Comparison of ENCODE assay signal across 11 cellular contexts in the genomic region with DNA sequence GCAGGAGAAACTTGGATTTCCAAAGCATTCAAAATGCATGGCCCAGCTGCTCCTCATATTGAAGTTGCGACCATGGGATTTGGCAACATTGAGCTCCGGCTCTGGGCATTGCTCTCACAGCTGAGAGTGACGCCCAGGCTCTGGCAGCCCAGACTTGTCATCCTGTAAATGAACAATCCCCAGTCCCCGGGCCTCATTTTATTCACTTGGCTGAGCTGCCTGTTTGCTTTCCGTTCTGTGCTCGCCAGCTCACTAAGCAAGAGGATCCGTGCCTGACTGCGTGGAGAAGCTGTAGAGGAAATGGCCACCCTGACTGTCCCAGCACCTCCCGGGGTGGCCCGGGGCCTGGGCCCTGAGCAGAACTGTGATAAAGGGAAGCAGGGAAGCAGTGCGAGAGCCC.
A peak's percentile ranks its signal among the peaks of the same experiment; 100 is the strongest.
DNase-seq lines count a peak whose midpoint lies in the region; ATAC-seq lines count a peak whose summit lies in the region.
"Had no signal": no experiment of that assay in that cellular context is flagged by ENCODE, and none has a peak within 500 bp of the region (broad histone marks: within the 10 kb centered on the region; RNA-seq: fewer than 3 reads in every experiment).

No MANE protein-coding gene starts in this region.

- no peak overlapping the region for H3K4me2 ChIP-seq in Karpas-422 (ENCODE audit: low read depth, low read length, poor library complexity, severe bottlenecking)

- no peak overlapping the region for H3K4me3 Mint-ChIP-seq in activated CD4-positive, alpha-beta T cell treated with anti-CD3 and anti-CD28 coated beads for 36 hours
- H3K4me3 Mint-ChIP-seq: activated naive CD8-positive, alpha-beta T cell treated with anti-CD3 and anti-CD28 coated beads, Interleukin-2, amount 50 U/mL, for 24 hours had no signal

- H3K9me2 ChIP-seq in Karpas-422 (replicated peaks; ENCODE audit: insufficient read depth, low read length), result no peaks in the 10 kb centered on the region

- H3K27me3 Mint-ChIP-seq in activated CD4-positive, alpha-beta T cell treated with anti-CD3 and anti-CD28 coated beads for 36 hours, result peaks cover 8% of the 10 kb centered on the region
- H3K27me3 Mint-ChIP-seq: activated naive CD8-positive, alpha-beta T cell treated with anti-CD3 and anti-CD28 coated beads, Interleukin-2, amount 50 U/mL, for 24 hours had no signal

- H3K27ac ChIP-seq in caudate nucleus (ENCODE audit: low read depth, low read length) (peak overlapping the region; percentile 21), rectal smooth muscle tissue (ENCODE audit: low read depth, low read length) (peak overlapping the region; percentile 78), Karpas-422 (ENCODE audit: low read length) (no peak overlapping the region)

- H3K27me3 ChIP-seq in rectal smooth muscle tissue (ENCODE audit: control insufficient read depth, insufficient read depth, low read length) (no peaks in the 10 kb centered on the region), Karpas-422 (ENCODE audit: low read length) (no peaks in the 10 kb centered on the region)

- H3K9ac ChIP-seq in rectal smooth muscle tissue (ENCODE audit: low read length), result no peak overlapping the region
- H3K9ac ChIP-seq in Karpas-422 (ENCODE audit: low read length), result no peak overlapping the region

- H3K27ac Mint-ChIP-seq in activated CD4-positive, alpha-beta T cell treated with anti-CD3 and anti-CD28 coated beads for 36 hours, result no peak overlapping the region
- H3K27ac Mint-ChIP-seq: activated naive CD8-positive, alpha-beta T cell treated with anti-CD3 and anti-CD28 coated beads, Interleukin-2, amount 50 U/mL, for 24 hours had no signal

- DNase-seq in GM04504 (ENCODE audit: low read depth), result peak; percentile 27
- DNase-seq in caudate nucleus (lab: John Stamatoyannopoulos, UW), result peak in 54 of 61 donors; percentile 3 to 92 (median 54)
- peak; percentile 61 to 84 for DNase-seq in hippocampal formation (lab: John Stamatoyannopoulos, UW)
- DNase-seq in 8988T, result no peak
- no peak for DNase-seq in Karpas-422
- no peak for DNase-seq in activated CD4-positive, alpha-beta T cell treated with anti-CD3 and anti-CD28 coated beads for 48 hours
- no peak for DNase-seq in activated CD4-positive, alpha-beta T cell treated with anti-CD3 and anti-CD28 coated beads for 36 hours
- DNase-seq: activated naive CD8-positive, alpha-beta T cell treated with anti-CD3 and anti-CD28 coated beads, Interleukin-2, amount 50 U/mL, for 24 hours; DMS79; trophoblast cell had no signal

- no peaks in the 10 kb centered on the region for H3K9me3 Mint-ChIP-seq in activated CD4-positive, alpha-beta T cell treated with anti-CD3 and anti-CD28 coated beads for 36 hours (ENCODE audit: low read depth)
- H3K9me3 Mint-ChIP-seq: activated naive CD8-positive, alpha-beta T cell treated with anti-CD3 and anti-CD28 coated beads, Interleukin-2, amount 50 U/mL, for 24 hours had no signal

- POLR2A ChIA-PET in activated CD4-positive, alpha-beta T cell treated with anti-CD3 and anti-CD28 coated beads for 36 hours (lab: Charles Lee), result no interaction called here

- CTCF ChIA-PET in activated CD4-positive, alpha-beta T cell treated with anti-CD3 and anti-CD28 coated beads for 36 hours (lab: Charles Lee), result interaction anchor here (1.5 kb wide), 1 partner anchor 25 kb away, joined by 3 read pairs; no protein-coding TSS in a partner anchor

- H3K36me3 ChIP-seq in rectal smooth muscle tissue (ENCODE audit: control insufficient read depth, insufficient read depth, low read length) (no peaks in the 10 kb centered on the region), Karpas-422 (ENCODE audit: insufficient read depth, low read length) (no peaks in the 10 kb centered on the region)

- no peaks in the 10 kb centered on the region for H3K36me3 Mint-ChIP-seq in activated CD4-positive, alpha-beta T cell treated with anti-CD3 and anti-CD28 coated beads for 36 hours (ENCODE audit: low read depth)

- ATAC-seq in activated CD4-positive, alpha-beta T cell treated with anti-CD3 and anti-CD28 coated beads for 36 hours, result no peak
- ATAC-seq: activated naive CD8-positive, alpha-beta T cell treated with anti-CD3 and anti-CD28 coated beads, Interleukin-2, amount 50 U/mL, for 24 hours had no signal

- H3K9me3 ChIP-seq in Karpas-422 (ENCODE audit: low read length), result no peaks in the 10 kb centered on the region

- H3K4me3 ChIP-seq in rectal smooth muscle tissue (ENCODE audit: low read length) (peak overlapping the region; percentile 9), Karpas-422 (ENCODE audit: low read length) (no peak overlapping the region)

- H2AFZ ChIP-seq in Karpas-422 (ENCODE audit: low read length), result no peak overlapping the region

- H3K4me1 ChIP-seq in rectal smooth muscle tissue (ENCODE audit: control insufficient read depth, insufficient read depth, low read length) (peaks cover 20% of the 10 kb centered on the region), Karpas-422 (ENCODE audit: low read length) (peaks cover 10% of the 10 kb centered on the region)

- H3K79me2 ChIP-seq in Karpas-422 (ENCODE audit: low read length), result no peaks in the 10 kb centered on the region

- H3K4me1 Mint-ChIP-seq in activated CD4-positive, alpha-beta T cell treated with anti-CD3 and anti-CD28 coated beads for 36 hours, result no peaks in the 10 kb centered on the region
- H3K4me1 Mint-ChIP-seq: activated naive CD8-positive, alpha-beta T cell treated with anti-CD3 and anti-CD28 coated beads, Interleukin-2, amount 50 U/mL, for 24 hours had no signal

- H4K20me1 ChIP-seq in Karpas-422 (ENCODE audit: insufficient read depth, low read depth, low read length), result no peaks in the 10 kb centered on the region

- intact Hi-C loops in activated CD4-positive, alpha-beta T cell treated with anti-CD3 and anti-CD28 coated beads for 36 hours (cut with DNase I, micrococcal nuclease), result no loop called here

Comparison
In these comparisons a context has a peak if more than half of its experiments do, and no peak if none do; other contexts are left out.
1. DNase-seq: peak in GM04504 (single experiment), caudate nucleus (54 of 61) and hippocampal formation (2 of 2); none in 8988T (single experiment), Karpas-422 (single experiment), activated CD4-positive, alpha-beta T cell treated with anti-CD3 and anti-CD28 coated beads for 48 hours (single experiment) and activated CD4-positive, alpha-beta T cell treated with anti-CD3 and anti-CD28 coated beads for 36 hours (single experiment).